19 cellular contexts compared by ENCODE assay signal in genomic region chr2:122132292-122132691, GRCh38.
"Had no signal": no experiment of that assay in that cellular context is flagged by ENCODE, and none has a peak within 500 bp of the region (broad histone marks: within the 10 kb centered on the region; RNA-seq: fewer than 3 reads in every experiment).

No MANE protein-coding gene starts in this region.

- H3K4me1 Mint-ChIP-seq: immature natural killer cell; memory B cell; nephron; stimulated activated effector memory CD8-positive, alpha-beta T cell treated with anti-CD3 and anti-CD28 coated beads, Interleukin-12 subunit alpha, Interleukin-12 subunit beta, amount 100 ng/mL, for 72 hours had no signal

- H3K36me3 Mint-ChIP-seq: immature natural killer cell; stimulated activated effector memory CD8-positive, alpha-beta T cell treated with anti-CD3 and anti-CD28 coated beads, Interleukin-12 subunit alpha, Interleukin-12 subunit beta, amount 100 ng/mL, for 72 hours had no signal

- DNase-seq: activated CD4-positive, alpha-beta memory T cell treated with anti-CD3 and anti-CD28 coated beads for 36 hours; activated CD4-positive, alpha-beta T cell treated with anti-CD3 and anti-CD28 coated beads for 48 hours; activated naive CD4-positive, alpha-beta T cell treated with Interleukin-2 at 50 U/mL for 16 hours; activated naive CD8-positive, alpha-beta T cell treated with anti-CD3 and anti-CD28 coated beads for 36 hours; activated T-cell treated with anti-CD3 and anti-CD28 coated beads, Interleukin-2, amount 50 U/mL, for 48 hours; foreskin melanocyte; immature natural killer cell; ovary; right cardiac atrium; stimulated activated CD4-positive, alpha-beta T cell treated with anti-CD3 and anti-CD28 coated beads, Interleukin-1b, Interleukin-23, amount 100 ng/mL, for 48 hours; stomach; transverse colon had no signal

- H3K9me3 ChIP-seq: prostate gland had no signal

- H3K27ac Mint-ChIP-seq: activated CD4-positive, alpha-beta memory T cell treated with anti-CD3 and anti-CD28 coated beads for 36 hours; activated naive CD8-positive, alpha-beta T cell treated with anti-CD3 and anti-CD28 coated beads for 36 hours; immature natural killer cell; memory B cell; nephron; stimulated activated effector memory CD8-positive, alpha-beta T cell treated with anti-CD3 and anti-CD28 coated beads, Interleukin-12 subunit alpha, Interleukin-12 subunit beta, amount 100 ng/mL, for 72 hours had no signal

- H3K4me3 ChIP-seq: hepatocyte, ovary, prostate gland, skin epidermis, stomach, transverse colon had no signal

- H3K36me3 ChIP-seq: neutrophil, ovary, prostate gland, stomach, transverse colon had no signal

- H3K27me3 Mint-ChIP-seq: activated CD4-positive, alpha-beta memory T cell treated with anti-CD3 and anti-CD28 coated beads for 36 hours; activated naive CD8-positive, alpha-beta T cell treated with anti-CD3 and anti-CD28 coated beads for 36 hours had no signal

- H3K4me3 Mint-ChIP-seq: activated CD4-positive, alpha-beta memory T cell treated with anti-CD3 and anti-CD28 coated beads for 36 hours; activated naive CD8-positive, alpha-beta T cell treated with anti-CD3 and anti-CD28 coated beads for 36 hours; immature natural killer cell; memory B cell; nephron; stimulated activated effector memory CD8-positive, alpha-beta T cell treated with anti-CD3 and anti-CD28 coated beads, Interleukin-12 subunit alpha, Interleukin-12 subunit beta, amount 100 ng/mL, for 72 hours had no signal

- ATAC-seq: stimulated activated effector memory CD8-positive, alpha-beta T cell treated with anti-CD3 and anti-CD28 coated beads, Interleukin-12 subunit alpha, Interleukin-12 subunit beta, amount 100 ng/mL, for 72 hours had no signal

- H3K27me3 ChIP-seq: hepatocyte, ovary, stomach, transverse colon had no signal
